In the genomic region with DNA sequence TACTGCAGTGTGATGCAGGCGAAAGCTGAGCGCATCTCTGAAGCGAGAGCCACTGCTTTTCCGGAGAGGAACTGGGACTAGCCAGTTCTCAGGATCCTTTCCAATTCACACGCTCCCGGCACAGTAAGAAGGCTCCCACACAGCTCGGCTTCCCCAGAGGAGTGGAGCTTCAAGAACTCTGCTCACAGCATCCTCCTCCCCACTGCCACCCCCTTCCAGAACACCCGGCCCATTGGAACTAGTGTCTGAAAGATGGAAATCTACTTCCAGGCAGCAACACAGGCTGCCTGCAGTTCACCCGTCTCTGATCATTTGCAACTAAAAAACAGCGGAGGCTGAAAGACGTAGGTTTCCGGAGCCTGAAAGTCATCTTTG, we compare ENCODE assay signal across 1 cellular context.
TF ChIP-seq lines count a peak whose summit lies in the region.

A gene (minus strand): TSS at position 163 of the 375 bp plus-strand sequence.

TF ChIP-seq in IMR-90, 13 proteins besides CTCF, POLR2A, EP300 and RAD21 (continued from another document):
- TF ChIP-seq, protein P1, sequence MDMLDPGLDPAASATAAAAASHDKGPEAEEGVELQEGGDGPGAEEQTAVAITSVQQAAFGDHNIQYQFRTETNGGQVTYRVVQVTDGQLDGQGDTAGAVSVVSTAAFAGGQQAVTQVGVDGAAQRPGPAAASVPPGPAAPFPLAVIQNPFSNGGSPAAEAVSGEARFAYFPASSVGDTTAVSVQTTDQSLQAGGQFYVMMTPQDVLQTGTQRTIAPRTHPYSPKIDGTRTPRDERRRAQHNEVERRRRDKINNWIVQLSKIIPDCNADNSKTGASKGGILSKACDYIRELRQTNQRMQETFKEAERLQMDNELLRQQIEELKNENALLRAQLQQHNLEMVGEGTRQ (IDR thresholded peaks at IDR 0.05; ENCODE audit: low read depth, low read length): no peak
- TF ChIP-seq NFE2L2 (IDR thresholded peaks at IDR 0.05; ENCODE audit: low read depth, low read length) (no peak), BHLHE40 (IDR thresholded peaks at IDR 0.05; ENCODE audit: low read depth, low read length) (no peak)
TF ChIP-seq in IMR-90: peak in this region for 0.
